22 cellular contexts compared by ENCODE assay signal in genomic region chr2:12761109-12761508, GRCh38.
"Had no signal": no experiment of that assay in that cellular context is flagged by ENCODE, and none has a peak within 500 bp of the region (broad histone marks: within the 10 kb centered on the region; RNA-seq: fewer than 3 reads in every experiment).

No MANE protein-coding gene starts in this region.

- H3K36me3 Mint-ChIP-seq: natural killer cell treated with Interleukin-12 subunit alpha and Interleukin-12 subunit beta and Interleukin-15 and Interleukin-18, amount 100 ng/mL, for 72 hours; neural progenitor cell; type B pancreatic cell had no signal

- ATAC-seq: left colon; left ventricle myocardium superior; natural killer cell treated with Interleukin-12 subunit alpha and Interleukin-12 subunit beta and Interleukin-15 and Interleukin-18, amount 100 ng/mL, for 72 hours; pancreas; right cardiac atrium had no signal

- H3K9me3 Mint-ChIP-seq: endodermal cell; natural killer cell treated with Interleukin-12 subunit alpha and Interleukin-12 subunit beta and Interleukin-15 and Interleukin-18, amount 100 ng/mL, for 72 hours; neural progenitor cell had no signal

- H3K4me2 ChIP-seq: hepatocyte, neural progenitor cell, smooth muscle cell had no signal

- H3K27me3 ChIP-seq: hepatocyte, neural progenitor cell, pancreas, thyroid gland, vagina had no signal

- H3K27ac ChIP-seq: hepatocyte, neural progenitor cell, pancreas, thyroid gland, vagina had no signal

- H3K9ac ChIP-seq: neural progenitor cell had no signal

- H3K4me1 ChIP-seq: neural progenitor cell, pancreas, thyroid gland had no signal

- FAIRE-seq: pancreas had no signal

- H3K79me2 ChIP-seq: hepatocyte had no signal

- H3K4me3 ChIP-seq: hepatocyte, lung, neural progenitor cell, pancreas, smooth muscle cell, thyroid gland, vagina had no signal

- H3K36me3 ChIP-seq: neural progenitor cell, pancreas, thyroid gland, vagina had no signal

- H2AFZ ChIP-seq: hepatocyte, neural progenitor cell had no signal

- H3K27ac Mint-ChIP-seq: endodermal cell; natural killer cell treated with Interleukin-12 subunit alpha and Interleukin-12 subunit beta and Interleukin-15 and Interleukin-18, amount 100 ng/mL, for 72 hours; neural progenitor cell; progenitor cell of endocrine pancreas; type B pancreatic cell had no signal

- H3K4me3 Mint-ChIP-seq: endodermal cell; natural killer cell treated with Interleukin-12 subunit alpha and Interleukin-12 subunit beta and Interleukin-15 and Interleukin-18, amount 100 ng/mL, for 72 hours; neural progenitor cell; type B pancreatic cell had no signal

- DNase-seq: effector CD4-positive, alpha-beta T cell; endodermal cell; foreskin melanocyte; head of caudate nucleus; left colon; left ventricle myocardium superior; mesenchymal stem cell; midbrain; nucleus accumbens; pancreas; right cardiac atrium; stimulated activated CD4-positive, alpha-beta T cell treated with anti-CD3 and anti-CD28 coated beads, Interleukin-2, amount 100 ng/mL, for 48 hours; stimulated activated naive CD4-positive, alpha-beta T cell treated with Interleukin-2 at 50 U/mL for 16 hours; thyroid gland had no signal

- H3K9me3 ChIP-seq: pancreas, thyroid gland, vagina had no signal
